In genomic region chr6:168280899-168281245, GRCh38 we compare ENCODE assay signal across 23 cellular contexts. TPM values are rescaled to one million over a fixed set of nuclear protein-coding genes. Genes with fewer than 3 reads are reported as not detected.
"Had no signal": no experiment of that assay in that cellular context is flagged by ENCODE, and none has a peak within 500 bp of the region (broad histone marks: within the 10 kb centered on the region; RNA-seq: fewer than 3 reads in every experiment).

No MANE protein-coding gene starts in this region.

- H3K9ac ChIP-seq: parathyroid adenoma had no signal

- ATAC-seq: body of pancreas; heart left ventricle; left lung; natural killer cell; stimulated activated effector memory CD8-positive, alpha-beta T cell treated with anti-CD3 and anti-CD28 coated beads, Interleukin-12 subunit alpha, Interleukin-12 subunit beta, amount 100 ng/mL, for 72 hours; stimulated activated naive CD8-positive, alpha-beta T cell treated with anti-CD3 and anti-CD28 coated beads, Interleukin-15, amount 100 ng/mL, for 72 hours had no signal

- H3K9me3 Mint-ChIP-seq: activated naive CD4-positive, alpha-beta T cell treated with anti-CD3 and anti-CD28 coated beads, Interleukin-2, amount 50 U/mL, for 24 hours; natural killer cell had no signal

- H3K27ac Mint-ChIP-seq: activated naive CD4-positive, alpha-beta T cell treated with anti-CD3 and anti-CD28 coated beads, Interleukin-2, amount 50 U/mL, for 24 hours; natural killer cell; stimulated activated effector memory CD8-positive, alpha-beta T cell treated with anti-CD3 and anti-CD28 coated beads, Interleukin-12 subunit alpha, Interleukin-12 subunit beta, amount 100 ng/mL, for 72 hours; stimulated activated naive CD8-positive, alpha-beta T cell treated with anti-CD3 and anti-CD28 coated beads, Interleukin-15, amount 100 ng/mL, for 72 hours had no signal

- DNase-seq: activated CD4-positive, alpha-beta T cell treated with anti-CD3 and anti-CD28 coated beads for 1 hour; activated gamma-delta T cell treated with Interleukin-2 at 50 U/mL for 16 hours; body of pancreas; heart left ventricle; left lung; mammary epithelial cell; midbrain; natural killer cell; stimulated activated CD4-positive, alpha-beta T cell treated with anti-CD3 and anti-CD28 coated beads, Interleukin-2, amount 100 ng/mL, for 24 hours; stimulated activated naive CD8-positive, alpha-beta T cell treated with anti-CD3 and anti-CD28 coated beads, Interleukin-15, amount 100 ng/mL, for 72 hours; T-helper 9 cell; uterus had no signal

- H3K4me3 ChIP-seq: body of pancreas, cardiac muscle cell, heart left ventricle, left lung, right lobe of liver, skin epidermis, tibial artery, uterus had no signal

- H3K9me3 ChIP-seq: body of pancreas, heart left ventricle, left lung, right lobe of liver, tibial artery, uterus had no signal

- H3K79me2 ChIP-seq: parathyroid adenoma had no signal

- H2AFZ ChIP-seq: parathyroid adenoma had no signal

- H3K4me1 Mint-ChIP-seq: activated naive CD4-positive, alpha-beta T cell treated with anti-CD3 and anti-CD28 coated beads, Interleukin-2, amount 50 U/mL, for 24 hours; natural killer cell; stimulated activated effector memory CD8-positive, alpha-beta T cell treated with anti-CD3 and anti-CD28 coated beads, Interleukin-12 subunit alpha, Interleukin-12 subunit beta, amount 100 ng/mL, for 72 hours had no signal

- H3K27me3 ChIP-seq: body of pancreas, cardiac muscle cell, right lobe of liver, uterus had no signal

- H3K36me3 Mint-ChIP-seq: activated naive CD4-positive, alpha-beta T cell treated with anti-CD3 and anti-CD28 coated beads, Interleukin-2, amount 50 U/mL, for 24 hours; natural killer cell; stimulated activated effector memory CD8-positive, alpha-beta T cell treated with anti-CD3 and anti-CD28 coated beads, Interleukin-12 subunit alpha, Interleukin-12 subunit beta, amount 100 ng/mL, for 72 hours had no signal

- H3K36me3 ChIP-seq: cardiac muscle cell, heart left ventricle, left lung, right lobe of liver, tibial artery, uterus had no signal

- H3K4me3 Mint-ChIP-seq: activated naive CD4-positive, alpha-beta T cell treated with anti-CD3 and anti-CD28 coated beads, Interleukin-2, amount 50 U/mL, for 24 hours; natural killer cell; stimulated activated effector memory CD8-positive, alpha-beta T cell treated with anti-CD3 and anti-CD28 coated beads, Interleukin-12 subunit alpha, Interleukin-12 subunit beta, amount 100 ng/mL, for 72 hours; stimulated activated naive CD8-positive, alpha-beta T cell treated with anti-CD3 and anti-CD28 coated beads, Interleukin-15, amount 100 ng/mL, for 72 hours had no signal

- H3K27ac ChIP-seq: body of pancreas, cardiac muscle cell, epithelial cell of prostate, heart left ventricle, left lung, parathyroid adenoma, right lobe of liver, skin epidermis, tibial artery, uterus had no signal

- H3K4me1 ChIP-seq: heart left ventricle, left lung, parathyroid adenoma, tibial artery, uterus had no signal

RNA-seq across cellular contexts. Expression of gene DACT2, which starts 38.7 kb away (rescaled TPM):
- total RNA-seq: activated CD8-positive, alpha-beta memory T cell treated with anti-CD3 and anti-CD28 coated beads for 36 hours; fibroblast of villous mesenchyme; natural killer cell; pulmonary artery endothelial cell had no signal
- polyA plus RNA-seq: mammary epithelial cell had no signal
